Comparison of ENCODE assay signal across 12 cellular contexts in genomic region chr21:37005548-37006242, GRCh38. TPM values are rescaled to one million over a fixed set of nuclear protein-coding genes. Genes with fewer than 3 reads are reported as not detected.
DNase-seq lines count a peak whose midpoint lies in the region; TF ChIP-seq lines count a peak whose summit lies in the region.
"Had no signal": no experiment of that assay in that cellular context is flagged by ENCODE, and none has a peak within 500 bp of the region (broad histone marks: within the 10 kb centered on the region; RNA-seq: fewer than 3 reads in every experiment).

No MANE protein-coding gene starts in this region.

- H3K9me3 ChIP-seq in osteoblast (ENCODE audit: low read depth, low read length) = no peaks in the 10 kb centered on the region
- H3K9me3 ChIP-seq: neutrophil, SK-N-SH had no signal

- H3K36me3 ChIP-seq in osteoblast (ENCODE audit: insufficient read depth, low read length) = no peaks in the 10 kb centered on the region
- H3K36me3 ChIP-seq: neutrophil had no signal

- H3K4me3 ChIP-seq in AG10803 (ENCODE audit: low read length) = peak overlapping the region; percentile 34
- peak overlapping the region; percentile 10; the same call in 1 of the 2 replicates for H3K4me3 ChIP-seq in WI38 (ENCODE audit: low read depth, low read length)
- peak overlapping the region; percentile 42 for H3K4me3 ChIP-seq in fibroblast of pulmonary artery (replicated peaks; ENCODE audit: low read depth, low read length)
- peak overlapping the region; percentile 62 for H3K4me3 ChIP-seq in osteoblast (ENCODE audit: insufficient read depth, low read length)

- DNase-seq in AG10803 (ENCODE audit: low read depth) (no peak), fibroblast of pulmonary artery (ENCODE audit: low read depth) (no peak), osteoblast (ENCODE audit: insufficient read length, low spot score, missing footprints) (peak; percentile 84), GDM1 (lab: John Stamatoyannopoulos, UW) (no peak), cerebellar cortex (ENCODE audit: low spot score) (no peak), posterior vena cava (ENCODE audit: low spot score) (no peak)
- no peak for DNase-seq in activated effector memory CD4-positive, alpha-beta T cell treated with Interleukin-2 at 50 U/mL for 16 hours
- DNase-seq: erythroblast, KG1 had no signal

- no peaks in the 10 kb centered on the region for H4K20me1 ChIP-seq in osteoblast (ENCODE audit: insufficient read depth, low read length)

- intact Hi-C loops in posterior vena cava (cut with DNase I) = no loop called here

- TF ChIP-seq CTCF in AG10803 (conservative IDR thresholded peaks at IDR 0.05; ENCODE audit: low read length) (no peak), WI38 (IDR thresholded peaks at IDR 0.05; ENCODE audit: low read depth, low read length) (no peak), fibroblast of pulmonary artery (IDR thresholded peaks at IDR 0.05; ENCODE audit: low read length, missing control alignments) (no peak), osteoblast (IDR thresholded peaks at IDR 0.05; ENCODE audit: extremely low read depth, low read depth, low read length) (no peak)

- H2AFZ ChIP-seq in osteoblast (ENCODE audit: low read length) = peak overlapping the region; percentile 70

- peak overlapping the region; percentile 72 for H3K4me2 ChIP-seq in osteoblast (ENCODE audit: insufficient read depth, low read length)

- H3K27me3 ChIP-seq in osteoblast (ENCODE audit: insufficient read depth, low read length) = peaks cover 12% of the 10 kb centered on the region

- H3K79me2 ChIP-seq in osteoblast (ENCODE audit: insufficient read depth, low read length) = no peaks in the 10 kb centered on the region

- peaks cover 9% of the 10 kb centered on the region for H3K4me1 ChIP-seq in osteoblast (ENCODE audit: insufficient read depth, low read length)

- H3K27ac ChIP-seq in osteoblast (ENCODE audit: low read depth, low read length) = no peak overlapping the region
- H3K27ac ChIP-seq: neutrophil had no signal

RNA-seq across cellular contexts. Expression of gene RIPPLY3, which starts 0.8 kb away (rescaled TPM):
- total RNA-seq in osteoblast = not detected in 2 replicates
- total RNA-seq in posterior vena cava = not detected

RNA-seq across cellular contexts. Expression of gene HLCS, which starts 39.2 kb away (rescaled TPM):
- total RNA-seq in osteoblast (51.9 and 59.7 TPM in 2 replicates), posterior vena cava (10 to 100 TPM; 15.5 to 18.2 TPM)

Comparison
In these comparisons a context has a peak if more than half of its experiments do, and no peak if none do; other contexts are left out.
1. H3K4me3 ChIP-seq: peak in every context shown above with its lines; median percentile 62 in osteoblast; 42 in fibroblast of pulmonary artery; 34 in AG10803; 10 in WI38.